Comparison of ENCODE assay signal across 1 cellular context in genomic region chr7:134016223-134016941, GRCh38.
TF ChIP-seq lines count a peak whose summit lies in the region.

No MANE protein-coding gene starts in this region.

TF ChIP-seq in SK-N-SH, 30 proteins besides CTCF, POLR2A, EP300 and RAD21 (continued from another document):
- no peak for TF ChIP-seq REST (IDR thresholded peaks at IDR 0.05; ENCODE audit: low read depth, low read length)
- no peak for TF ChIP-seq EZH2phosphoT487 (IDR thresholded peaks at IDR 0.05; ENCODE audit: borderline replicate concordance, low read depth)
- no peak for TF ChIP-seq SIN3A (IDR thresholded peaks at IDR 0.05; ENCODE audit: borderline replicate concordance, low read depth, low read length)
- 0 out of 2 replicates have a peak, but pooled peaks have one; percentile 15 for TF ChIP-seq TAF1 (IDR thresholded peaks at IDR 0.05; ENCODE audit: borderline replicate concordance, low read depth, low read length)
- TF ChIP-seq, protein P1, sequence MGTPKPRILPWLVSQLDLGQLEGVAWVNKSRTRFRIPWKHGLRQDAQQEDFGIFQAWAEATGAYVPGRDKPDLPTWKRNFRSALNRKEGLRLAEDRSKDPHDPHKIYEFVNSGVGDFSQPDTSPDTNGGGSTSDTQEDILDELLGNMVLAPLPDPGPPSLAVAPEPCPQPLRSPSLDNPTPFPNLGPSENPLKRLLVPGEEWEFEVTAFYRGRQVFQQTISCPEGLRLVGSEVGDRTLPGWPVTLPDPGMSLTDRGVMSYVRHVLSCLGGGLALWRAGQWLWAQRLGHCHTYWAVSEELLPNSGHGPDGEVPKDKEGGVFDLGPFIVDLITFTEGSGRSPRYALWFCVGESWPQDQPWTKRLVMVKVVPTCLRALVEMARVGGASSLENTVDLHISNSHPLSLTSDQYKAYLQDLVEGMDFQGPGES (IDR thresholded peaks at IDR 0.05; ENCODE audit: low read depth, low read length) = no peak
- no peak for TF ChIP-seq GATA2 (CRISPR knock-in tag; IDR thresholded peaks at IDR 0.05)
- TF ChIP-seq ZBTB33 (IDR thresholded peaks at IDR 0.05; ENCODE audit: borderline replicate concordance, low read depth) = no peak
